In genomic region chr16:3518292-3518982, GRCh38 we compare ENCODE assay signal across 30 cellular contexts. TPM values are rescaled to one million over a fixed set of nuclear protein-coding genes. Genes with fewer than 3 reads are reported as not detected.
A peak's percentile ranks its signal among the peaks of the same experiment; 100 is the strongest.
DNase-seq lines count a peak whose midpoint lies in the region; ATAC-seq and TF ChIP-seq lines count a peak whose summit lies in the region.
"Had no signal": no experiment of that assay in that cellular context is flagged by ENCODE, and none has a peak within 500 bp of the region (broad histone marks: within the 10 kb centered on the region; RNA-seq: fewer than 3 reads in every experiment).

No MANE protein-coding gene starts in this region.

- H3K27me3 Mint-ChIP-seq in mesothelial cell of epicardium (ENCODE audit: low read depth), result no peaks in the 10 kb centered on the region
- no peaks in the 10 kb centered on the region for H3K27me3 Mint-ChIP-seq in stimulated activated naive CD8-positive, alpha-beta T cell treated with anti-CD3 and anti-CD28 coated beads, Interleukin-15, amount 100 ng/mL, for 72 hours
- H3K27me3 Mint-ChIP-seq: CD4-positive, alpha-beta memory T cell had no signal

- peak; percentile 27 for DNase-seq in DMS53 treated with DMSO at 0.1 percent for 48 hours (lab: John Stamatoyannopoulos, UW; ENCODE audit: unreplicated experiment)
- DNase-seq in NCI-H146 (lab: John Stamatoyannopoulos, UW), result peak; percentile 22
- peak; percentile 8 for DNase-seq in astrocyte of the spinal cord (ENCODE audit: low read depth, low spot score)
- DNase-seq in mesothelial cell of epicardium (ENCODE audit: low spot score in 2 of 2, unreplicated experiment in 2 of 2), result no peak
- DNase-seq in stimulated activated naive CD8-positive, alpha-beta T cell treated with anti-CD3 and anti-CD28 coated beads, Interleukin-15, amount 100 ng/mL, for 72 hours, result no peak
- DNase-seq in OCI-LY7 (ENCODE audit: low spot score), result no peak
- DNase-seq: C1 segment of cervical spinal cord; CD4-positive, alpha-beta memory T cell; COR-L47; DMS79; EL; GDM1; HCEC 1CT; IMR-90; KG1; MM.1S; NCI-H1436; NCI-H2029; NCI-H2227 treated with DMSO at 0.1 percent for 48 hours; NCI-H526 treated with DMSO at 0.1 percent for 48 hours; PC-9; Right ventricle myocardium superior; T-helper 1 cell had no signal

- CTCF ChIA-PET in OCI-LY7 (lab: Charles Lee; ENCODE audit: unreplicated experiment), result interaction anchor here (0.6 kb wide), 1 partner anchor 193 kb away, joined by 3 read pairs; no protein-coding TSS in a partner anchor

- peak overlapping the region; percentile 98 for H3K27ac Mint-ChIP-seq in mesothelial cell of epicardium
- no peak overlapping the region for H3K27ac Mint-ChIP-seq in stimulated activated naive CD8-positive, alpha-beta T cell treated with anti-CD3 and anti-CD28 coated beads, Interleukin-15, amount 100 ng/mL, for 72 hours
- H3K27ac Mint-ChIP-seq: CD4-positive, alpha-beta memory T cell had no signal

- no peaks in the 10 kb centered on the region for H3K9me2 ChIP-seq in OCI-LY7 (ENCODE audit: insufficient read depth, low read length)

- H3K4me1 Mint-ChIP-seq in mesothelial cell of epicardium, result peaks cover 17% of the 10 kb centered on the region
- H3K4me1 Mint-ChIP-seq in stimulated activated naive CD8-positive, alpha-beta T cell treated with anti-CD3 and anti-CD28 coated beads, Interleukin-15, amount 100 ng/mL, for 72 hours, result peaks cover 17% of the 10 kb centered on the region

- H2AFZ ChIP-seq in OCI-LY7 (ENCODE audit: low read length), result no peak overlapping the region
- H2AFZ ChIP-seq: PC-9 had no signal

- no peak overlapping the region for H3K4me3 Mint-ChIP-seq in mesothelial cell of epicardium
- no peak overlapping the region for H3K4me3 Mint-ChIP-seq in stimulated activated naive CD8-positive, alpha-beta T cell treated with anti-CD3 and anti-CD28 coated beads, Interleukin-15, amount 100 ng/mL, for 72 hours
- H3K4me3 Mint-ChIP-seq: CD4-positive, alpha-beta memory T cell had no signal

- no peaks in the 10 kb centered on the region for H3K9me3 Mint-ChIP-seq in mesothelial cell of epicardium
- no peaks in the 10 kb centered on the region for H3K9me3 Mint-ChIP-seq in stimulated activated naive CD8-positive, alpha-beta T cell treated with anti-CD3 and anti-CD28 coated beads, Interleukin-15, amount 100 ng/mL, for 72 hours
- H3K9me3 Mint-ChIP-seq: CD4-positive, alpha-beta memory T cell had no signal

- no peaks in the 10 kb centered on the region for H3K4me1 ChIP-seq in OCI-LY7 (ENCODE audit: insufficient read depth, low read length, poor library complexity, severe bottlenecking)

- ATAC-seq in stimulated activated naive CD8-positive, alpha-beta T cell treated with anti-CD3 and anti-CD28 coated beads, Interleukin-15, amount 100 ng/mL, for 72 hours, result no peak
- no peak for ATAC-seq in GM21528 (IDR thresholded peaks at IDR 0.05; ENCODE audit: low FRiP score, unreplicated experiment)
- ATAC-seq: GM12878 had no signal

- no peaks in the 10 kb centered on the region for H4K20me1 ChIP-seq in OCI-LY7 (ENCODE audit: insufficient read depth, low read length)

- no peaks in the 10 kb centered on the region for H3K9me3 ChIP-seq in OCI-LY7 (ENCODE audit: low read length)

- peaks cover 9% of the 10 kb centered on the region; the same call in 1 of the 2 replicates for H3K36me3 ChIP-seq in OCI-LY7 (ENCODE audit: insufficient read depth, low read length)

- H3K4me3 ChIP-seq in astrocyte of the spinal cord (ENCODE audit: low read depth, low read length) (no peak overlapping the region), OCI-LY7 (ENCODE audit: low read depth, low read length, poor library complexity, severe bottlenecking) (no peak overlapping the region)
- H3K4me3 ChIP-seq: GM12878, PC-9 had no signal

- no TSS peak for BruUV-seq in OCI-LY7 (replicated peaks; lab: Mats Ljungman, UMichigan)

- no peak overlapping the region for H3K4me2 ChIP-seq in OCI-LY7 (ENCODE audit: low read length)

- POLR2A ChIA-PET in OCI-LY7 (lab: Charles Lee), result interaction anchor here (0.5 kb wide), 1 partner anchor 192 kb away, joined by 3 read pairs; no protein-coding TSS in a partner anchor

- in situ Hi-C loops in astrocyte of the spinal cord (cut with HindIII; ENCODE audit: low sequenced_read_pairs), result no loop called here

- no peak overlapping the region for H3K27ac ChIP-seq in OCI-LY7 (ENCODE audit: low read depth, low read length, poor library complexity, severe bottlenecking)
- H3K27ac ChIP-seq: PC-9 had no signal

- TF ChIP-seq CTCF in astrocyte of the spinal cord (IDR thresholded peaks at IDR 0.05; ENCODE audit: low read depth, low read length) (no peak), mesothelial cell of epicardium (IDR thresholded peaks at IDR 0.05; ENCODE audit: unreplicated experiment) (no peak), OCI-LY7 (conservative IDR thresholded peaks at IDR 0.05; ENCODE audit: low read length) (no peak)

- no peaks in the 10 kb centered on the region for H3K79me2 ChIP-seq in OCI-LY7 (ENCODE audit: insufficient read depth, low read depth, low read length)

- intact Hi-C loops in OCI-LY7 (cut with micrococcal nuclease; ENCODE audit: unreplicated experiment), result no loop called here

- H3K36me3 Mint-ChIP-seq in mesothelial cell of epicardium, result peaks cover 16% of the 10 kb centered on the region

RNA-seq across cellular contexts. Expression of gene CLUAP1, which starts 17.6 kb away (rescaled TPM):
- total RNA-seq in mesothelial cell of epicardium (30.1 to 36.4 TPM (median 36.0 TPM) in 3 replicates), OCI-LY7 (2022) (7.7 and 7.8 TPM in 2 replicates)
- total RNA-seq in OCI-LY7 (2014; rRNA removed; shearing (Covaris generic)), result 7.6 and 8.9 TPM in 2 replicates

RNA-seq across cellular contexts. Expression of gene C16orf90, which starts 23.1 kb away (rescaled TPM):
- total RNA-seq in mesothelial cell of epicardium, result not detected in 3 replicates
- not detected in 2 replicates for total RNA-seq in OCI-LY7 (2014; rRNA removed; shearing (Covaris generic))
- total RNA-seq in OCI-LY7 (2022), result not detected in 2 replicates
- total RNA-seq: A673; CD4-positive, alpha-beta memory T cell; GM12878; H1; IMR-90; NCI-H460; PC-9; Right ventricle myocardium superior; RPMI7951; SK-MEL-5 had no signal

RNA-seq across cellular contexts. Expression of gene NLRC3, which starts 58.8 kb away (rescaled TPM):
- 0.04 to 0.13 TPM in 2 of 3 replicates, not detected in the other for total RNA-seq in mesothelial cell of epicardium
- 42.7 and 50.6 TPM in 2 replicates for total RNA-seq in OCI-LY7 (2014; rRNA removed; shearing (Covaris generic))
- 59.4 and 74.0 TPM in 2 replicates for total RNA-seq in OCI-LY7 (2022)
- total RNA-seq: IMR-90, NCI-H460, PC-9, SK-MEL-5 had no signal

Comparison
In these comparisons a context has a peak if more than half of its experiments do, and no peak if none do; other contexts are left out.
1. DNase-seq: peak in DMS53 treated with DMSO at 0.1 percent for 48 hours (single experiment), NCI-H146 (single experiment) and astrocyte of the spinal cord (single experiment); none in mesothelial cell of epicardium (0 of 2), stimulated activated naive CD8-positive, alpha-beta T cell treated with anti-CD3 and anti-CD28 coated beads, Interleukin-15, amount 100 ng/mL, for 72 hours (0 of 2) and OCI-LY7 (single experiment).
2. RNA of gene NLRC3, which starts 58.8 kb away (total RNA-seq): 42.7 to 74.0 TPM in OCI-LY7; 0.04 to 0.13 TPM in mesothelial cell of epicardium; every median in the first group is over 10 times any median in the second.